In genomic region chr17:42248351-42249179, GRCh38 we compare ENCODE assay signal across 8 cellular contexts. TPM values are rescaled to one million over a fixed set of nuclear protein-coding genes. Genes with fewer than 3 reads are reported as not detected.
DNase-seq lines count a peak whose midpoint lies in the region; ATAC-seq and TF ChIP-seq lines count a peak whose summit lies in the region.

No MANE protein-coding gene starts in this region.

- in situ Hi-C loops in SK-MEL-5 (cut with HindIII; ENCODE audit: low pct_unique_long_range_greater_than_20kb, low sequenced_read_pairs), result no loop called here

- H3K36me3 ChIP-seq in cardiac muscle cell, result no peaks in the 10 kb centered on the region
- no peaks in the 10 kb centered on the region for H3K36me3 ChIP-seq in rectal smooth muscle tissue (ENCODE audit: control insufficient read depth, insufficient read depth, low read length)
- H3K36me3 ChIP-seq in urinary bladder (ENCODE audit: insufficient read depth), result no peaks in the 10 kb centered on the region

- peak overlapping the region; percentile 48 for H3K27ac ChIP-seq in cardiac muscle cell
- peak overlapping the region; percentile 85 for H3K27ac ChIP-seq in rectal smooth muscle tissue (ENCODE audit: low read depth, low read length)
- H3K27ac ChIP-seq in urinary bladder (ENCODE audit: low read depth), result peak overlapping the region; percentile 83

- peak overlapping the region; percentile 100 for H3K27ac Mint-ChIP-seq in activated naive CD4-positive, alpha-beta T cell treated with anti-CD3 and anti-CD28 coated beads, Interleukin-2, amount 50 U/mL, for 72 hours

- no peak for TF ChIP-seq CTCF in cardiac muscle cell (IDR thresholded peaks at IDR 0.05; ENCODE audit: low read depth, low read length)

- WGBS in urinary bladder, result 11% methylated on average over 13 of the region's 13 CpGs

- H3K9ac ChIP-seq in rectal smooth muscle tissue (ENCODE audit: low read length), result no peak overlapping the region

- H3K4me3 ChIP-seq in cardiac muscle cell (no peak overlapping the region), rectal smooth muscle tissue (ENCODE audit: low read length) (peak overlapping the region; percentile 61), urinary bladder (ENCODE audit: low read depth, low read length) (no peak overlapping the region)

- H3K4me1 ChIP-seq in cardiac muscle cell (ENCODE audit: low read depth) (peaks cover 9% of the 10 kb centered on the region), rectal smooth muscle tissue (ENCODE audit: control insufficient read depth, insufficient read depth, low read length) (peaks cover 9% of the 10 kb centered on the region), urinary bladder (ENCODE audit: insufficient read depth) (peaks cover 3% of the 10 kb centered on the region)

- no peaks in the 10 kb centered on the region for H3K27me3 ChIP-seq in cardiac muscle cell
- H3K27me3 ChIP-seq in rectal smooth muscle tissue (ENCODE audit: control insufficient read depth, insufficient read depth, low read length), result no peaks in the 10 kb centered on the region

- H3K9me3 ChIP-seq in cardiac muscle cell (ENCODE audit: low read depth), result no peaks in the 10 kb centered on the region

- no peaks in the 10 kb centered on the region for H3K9me3 Mint-ChIP-seq in activated naive CD4-positive, alpha-beta T cell treated with anti-CD3 and anti-CD28 coated beads, Interleukin-2, amount 50 U/mL, for 72 hours

- peaks cover 6 to 26% of the 10 kb centered on the region in 2 donors for H3K36me3 Mint-ChIP-seq in activated naive CD4-positive, alpha-beta T cell treated with anti-CD3 and anti-CD28 coated beads, Interleukin-2, amount 50 U/mL, for 72 hours

- DNase-seq in A172 (ENCODE audit: low spot score), result peak; percentile 44
- peak; percentile 97 for DNase-seq in SK-MEL-5 (ENCODE audit: low read depth, low spot score)
- DNase-seq in activated naive CD4-positive, alpha-beta T cell treated with anti-CD3 and anti-CD28 coated beads, Interleukin-2, amount 50 U/mL, for 72 hours (ENCODE audit: low spot score in 2 of 2), result peak; percentile 72 to 81
- peak; percentile 42 to 98 for DNase-seq in cardiac muscle cell (ENCODE audit: low read depth in 1 of 2, low spot score in 1 of 2)

- ATAC-seq in GM18870 (IDR thresholded peaks at IDR 0.05; ENCODE audit: unreplicated experiment) (peak; percentile 55), HG03460 (IDR thresholded peaks at IDR 0.05; ENCODE audit: unreplicated experiment) (peak; percentile 79)
- ATAC-seq in activated naive CD4-positive, alpha-beta T cell treated with anti-CD3 and anti-CD28 coated beads, Interleukin-2, amount 50 U/mL, for 72 hours, result peak; percentile 69 to 86

RNA-seq across cellular contexts. Expression of gene STAT5B, which starts 27.6 kb away (rescaled TPM):
- 23.4 and 30.9 TPM in 2 replicates for total RNA-seq in A172 (2014; rRNA removed; shearing (Covaris generic))
- total RNA-seq in SK-MEL-5 (2014; rRNA removed; shearing (Covaris generic)), result 33.4 and 37.2 TPM in 2 replicates
- 42.9 and 48.2 TPM in 2 replicates for polyA plus RNA-seq in SK-MEL-5 (2015; cell fraction: cytosol; rRNA removed)
- polyA plus RNA-seq in SK-MEL-5 (2015; cell fraction: nucleus; rRNA removed), result 87.6 and 95.2 TPM in 2 replicates
- total RNA-seq in activated naive CD4-positive, alpha-beta T cell treated with anti-CD3 and anti-CD28 coated beads, Interleukin-2, amount 50 U/mL, for 72 hours, result 100 to 1,000 TPM; 117 to 207 TPM
- 35.8 and 62.4 TPM in 2 replicates for total RNA-seq in cardiac muscle cell
- polyA plus RNA-seq in cardiac muscle cell, result 26.8 and 45.1 TPM in 2 replicates
- total RNA-seq in urinary bladder, result 37.6 TPM
- 66.3 TPM for polyA plus RNA-seq in urinary bladder

RNA-seq across cellular contexts. Expression of gene STAT5A, which starts 39.7 kb away (rescaled TPM):
- total RNA-seq in A172 (2014; rRNA removed; shearing (Covaris generic)), result 5.0 and 5.5 TPM in 2 replicates
- total RNA-seq in SK-MEL-5 (2014; rRNA removed; shearing (Covaris generic)), result 2.9 and 3.5 TPM in 2 replicates
- 1.7 and 2.5 TPM in 2 replicates for polyA plus RNA-seq in SK-MEL-5 (2015; cell fraction: cytosol; rRNA removed)
- polyA plus RNA-seq in SK-MEL-5 (2015; cell fraction: nucleus; rRNA removed), result 3.1 and 4.1 TPM in 2 replicates
- total RNA-seq in activated naive CD4-positive, alpha-beta T cell treated with anti-CD3 and anti-CD28 coated beads, Interleukin-2, amount 50 U/mL, for 72 hours, result 100 to 1,000 TPM; 171 to 177 TPM
- total RNA-seq in cardiac muscle cell (6.8 and 12.2 TPM in 2 replicates), urinary bladder (14.9 TPM)
- polyA plus RNA-seq in cardiac muscle cell (8.2 and 9.7 TPM in 2 replicates), urinary bladder (34.0 TPM)

RNA-seq across cellular contexts. Expression of gene GHDC, which starts 54.3 kb away (rescaled TPM):
- 27.0 and 31.5 TPM in 2 replicates for total RNA-seq in A172 (2014; rRNA removed; shearing (Covaris generic))
- 24.7 and 28.4 TPM in 2 replicates for total RNA-seq in SK-MEL-5 (2014; rRNA removed; shearing (Covaris generic))
- 34.4 and 49.2 TPM in 2 replicates for polyA plus RNA-seq in SK-MEL-5 (2015; cell fraction: cytosol; rRNA removed)
- polyA plus RNA-seq in SK-MEL-5 (2015; cell fraction: nucleus; rRNA removed), result 54.6 and 90.5 TPM in 2 replicates
- 10 to 100 TPM; 10.5 to 25.3 TPM for total RNA-seq in activated naive CD4-positive, alpha-beta T cell treated with anti-CD3 and anti-CD28 coated beads, Interleukin-2, amount 50 U/mL, for 72 hours
- total RNA-seq in cardiac muscle cell (7.3 and 13.5 TPM in 2 replicates), urinary bladder (6.7 TPM)
- polyA plus RNA-seq in cardiac muscle cell (7.4 and 13.4 TPM in 2 replicates), urinary bladder (32.0 TPM)

Comparison
In these comparisons a context has a peak if more than half of its experiments do, and no peak if none do; other contexts are left out.
1. DNase-seq: peak in every context shown above with its lines; median percentile 97 in SK-MEL-5; 76 in activated naive CD4-positive, alpha-beta T cell treated with anti-CD3 and anti-CD28 coated beads, Interleukin-2, amount 50 U/mL, for 72 hours; 70 in cardiac muscle cell; 44 in A172.
2. RNA of gene STAT5A, which starts 39.7 kb away (total RNA-seq): 171 to 177 TPM in activated naive CD4-positive, alpha-beta T cell treated with anti-CD3 and anti-CD28 coated beads, Interleukin-2, amount 50 U/mL, for 72 hours; 14.9 TPM in urinary bladder (single experiment), 6.8 to 12.2 TPM in cardiac muscle cell, 5.0 to 5.5 TPM in A172 and 2.9 to 3.5 TPM in SK-MEL-5; every median in the first group is over 10 times any median in the second.
3. Peak in every context shown above with its lines, with median percentiles within 50 percentile points of each other: ATAC-seq and H3K27ac ChIP-seq.